28 cellular contexts compared by ENCODE assay signal in the genomic region with DNA sequence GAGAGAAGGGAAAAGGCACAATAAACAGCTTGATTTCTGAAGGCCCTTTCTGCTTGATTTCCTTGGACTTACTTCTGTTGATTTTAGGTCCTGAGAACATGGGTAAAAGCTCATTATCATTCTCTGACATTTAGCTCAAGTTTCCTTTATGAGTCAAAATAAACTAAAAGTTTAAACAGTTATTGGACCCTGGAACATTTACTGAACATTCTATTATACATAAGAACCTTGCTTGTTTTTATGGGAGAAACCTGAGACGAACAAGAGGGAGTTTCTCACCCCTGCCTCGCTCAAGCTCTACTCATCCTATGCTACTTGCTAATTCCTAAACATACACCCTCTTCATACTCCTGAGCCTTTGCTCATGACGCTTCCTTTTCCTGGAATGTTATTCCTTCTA.
"Had no signal": no experiment of that assay in that cellular context is flagged by ENCODE, and none has a peak within 500 bp of the region (broad histone marks: within the 10 kb centered on the region; RNA-seq: fewer than 3 reads in every experiment).

No MANE protein-coding gene starts in this region.

- H3K9me3 ChIP-seq: breast epithelium, heart right ventricle, mucosa of descending colon, neutrophil, testis, vagina had no signal

- H3K27ac ChIP-seq: breast epithelium, foreskin keratinocyte, heart right ventricle, neutrophil, skin epidermis, testis, vagina had no signal

- H3K4me1 ChIP-seq: breast epithelium, foreskin keratinocyte, heart right ventricle, testis, vagina had no signal

- H3K4me3 Mint-ChIP-seq: activated CD4-positive, alpha-beta memory T cell treated with anti-CD3 and anti-CD28 coated beads, Interleukin-2, amount 10 ng/mL, durations not matched to agents 7 days and 5 days; activated CD4-positive, alpha-beta T cell treated with anti-CD3 and anti-CD28 coated beads, Interleukin-2, amount 10 ng/mL, durations not matched to agents 7 days and 5 days; activated naive CD4-positive, alpha-beta T cell treated with anti-CD3 and anti-CD28 coated beads, Interleukin-2, amount 10 ng/mL, durations not matched to agents 7 days and 5 days; activated naive CD8-positive, alpha-beta T cell treated with anti-CD3 and anti-CD28 coated beads, Interleukin-2, amount 10 ng/mL, durations not matched to agents 7 days and 5 days; activated T-cell treated with anti-CD3 and anti-CD28 coated beads, Interleukin-2, amount 50 U/mL, for 24 hours; nephron; WTC11 had no signal

- DNase-seq: activated CD4-positive, alpha-beta memory T cell treated with anti-CD3 and anti-CD28 coated beads, Interleukin-2, amount 10 ng/mL, durations not matched to agents 7 days and 5 days; activated CD4-positive, alpha-beta T cell treated with anti-CD3 and anti-CD28 coated beads for 1 hour; activated CD4-positive, alpha-beta T cell treated with anti-CD3 and anti-CD28 coated beads, Interleukin-2, amount 10 ng/mL, durations not matched to agents 7 days and 5 days; activated CD8-positive, alpha-beta memory T cell treated with anti-CD3 and anti-CD28 coated beads, Interleukin-2, amount 50 U/mL, for 48 hours; activated gamma-delta T cell; activated naive CD4-positive, alpha-beta T cell treated with anti-CD3 and anti-CD28 coated beads, Interleukin-2, amount 10 ng/mL, durations not matched to agents 7 days and 5 days; activated naive CD8-positive, alpha-beta T cell treated with anti-CD3 and anti-CD28 coated beads, Interleukin-2, amount 10 ng/mL, durations not matched to agents 7 days and 5 days; activated T-cell treated with anti-CD3 and anti-CD28 coated beads, Interleukin-2, amount 50 U/mL, for 24 hours; central memory CD4-positive, alpha-beta T cell; foreskin keratinocyte; heart right ventricle; left ventricle myocardium superior; mucosa of descending colon; stimulated activated CD4-positive, alpha-beta T cell treated with anti-CD3 and anti-CD28 coated beads, Interleukin-12 subunit alpha, Interleukin-12 subunit beta, amount 100 ng/mL, for 4 hours; stimulated activated CD4-positive, alpha-beta T cell treated with anti-CD3 and anti-CD28 coated beads, Interleukin-4, amount 100 ng/mL, for 1 hour; stimulated activated naive CD8-positive, alpha-beta T cell treated with anti-CD3 and anti-CD28 coated beads, Interleukin-15, Interleukin-2, amounts not matched to agents 100 U/mL and 50 U/mL, for 24 hours; T-helper 2 cell; testis; trophoblast cell had no signal

- ATAC-seq: foreskin keratinocyte; heart right ventricle; left ventricle myocardium superior; mucosa of descending colon; sciatic nerve; stimulated activated naive CD8-positive, alpha-beta T cell treated with anti-CD3 and anti-CD28 coated beads, Interleukin-15, Interleukin-2, amounts not matched to agents 100 U/mL and 50 U/mL, for 24 hours; WTC11 had no signal

- H3K36me3 Mint-ChIP-seq: activated naive CD4-positive, alpha-beta T cell treated with anti-CD3 and anti-CD28 coated beads, Interleukin-2, amount 10 ng/mL, durations not matched to agents 7 days and 5 days; activated naive CD8-positive, alpha-beta T cell treated with anti-CD3 and anti-CD28 coated beads, Interleukin-2, amount 10 ng/mL, durations not matched to agents 7 days and 5 days; WTC11 had no signal

- H3K27ac Mint-ChIP-seq: activated CD4-positive, alpha-beta memory T cell treated with anti-CD3 and anti-CD28 coated beads, Interleukin-2, amount 10 ng/mL, durations not matched to agents 7 days and 5 days; activated CD4-positive, alpha-beta T cell treated with anti-CD3 and anti-CD28 coated beads, Interleukin-2, amount 10 ng/mL, durations not matched to agents 7 days and 5 days; activated naive CD4-positive, alpha-beta T cell treated with anti-CD3 and anti-CD28 coated beads, Interleukin-2, amount 10 ng/mL, durations not matched to agents 7 days and 5 days; activated naive CD8-positive, alpha-beta T cell treated with anti-CD3 and anti-CD28 coated beads, Interleukin-2, amount 10 ng/mL, durations not matched to agents 7 days and 5 days; activated T-cell treated with anti-CD3 and anti-CD28 coated beads, Interleukin-2, amount 50 U/mL, for 24 hours; nephron; WTC11 had no signal

- H3K9me3 Mint-ChIP-seq: activated CD4-positive, alpha-beta memory T cell treated with anti-CD3 and anti-CD28 coated beads, Interleukin-2, amount 10 ng/mL, durations not matched to agents 7 days and 5 days; activated CD4-positive, alpha-beta T cell treated with anti-CD3 and anti-CD28 coated beads, Interleukin-2, amount 10 ng/mL, durations not matched to agents 7 days and 5 days; activated naive CD4-positive, alpha-beta T cell treated with anti-CD3 and anti-CD28 coated beads, Interleukin-2, amount 10 ng/mL, durations not matched to agents 7 days and 5 days; activated naive CD8-positive, alpha-beta T cell treated with anti-CD3 and anti-CD28 coated beads, Interleukin-2, amount 10 ng/mL, durations not matched to agents 7 days and 5 days; activated T-cell treated with anti-CD3 and anti-CD28 coated beads, Interleukin-2, amount 50 U/mL, for 24 hours; nephron; WTC11 had no signal

- FAIRE-seq: astrocyte, endothelial cell of umbilical vein had no signal

- H3K4me1 Mint-ChIP-seq: activated CD4-positive, alpha-beta memory T cell treated with anti-CD3 and anti-CD28 coated beads, Interleukin-2, amount 10 ng/mL, durations not matched to agents 7 days and 5 days; activated CD4-positive, alpha-beta T cell treated with anti-CD3 and anti-CD28 coated beads, Interleukin-2, amount 10 ng/mL, durations not matched to agents 7 days and 5 days; activated naive CD4-positive, alpha-beta T cell treated with anti-CD3 and anti-CD28 coated beads, Interleukin-2, amount 10 ng/mL, durations not matched to agents 7 days and 5 days; nephron had no signal

- H3K27me3 Mint-ChIP-seq: activated naive CD4-positive, alpha-beta T cell treated with anti-CD3 and anti-CD28 coated beads, Interleukin-2, amount 10 ng/mL, durations not matched to agents 7 days and 5 days; activated T-cell treated with anti-CD3 and anti-CD28 coated beads, Interleukin-2, amount 50 U/mL, for 24 hours had no signal

- H3K4me3 ChIP-seq: breast epithelium, heart right ventricle, mucosa of descending colon, skin epidermis, testis, vagina had no signal
